25 cellular contexts compared by ENCODE assay signal in the genomic region with DNA sequence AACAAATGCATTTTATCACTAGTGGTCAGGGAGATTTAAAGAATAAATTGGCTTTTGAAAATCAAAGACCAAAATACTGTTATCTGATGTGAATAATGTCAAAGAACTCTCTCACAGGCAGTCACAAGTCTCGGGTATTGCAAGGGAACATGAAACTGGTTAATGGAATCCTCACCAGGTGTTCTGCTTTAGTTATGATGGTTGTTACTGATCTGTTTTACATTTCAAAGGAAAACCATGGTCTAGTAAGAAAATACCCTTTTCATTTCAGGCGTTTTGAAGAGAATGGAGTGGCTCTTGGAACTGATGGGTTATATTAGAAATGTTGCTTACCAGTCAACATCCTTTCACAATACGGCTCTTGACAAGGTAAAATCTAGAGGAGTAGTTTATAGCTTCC. TPM values are rescaled to one million over a fixed set of nuclear protein-coding genes. Genes with fewer than 3 reads are reported as not detected.
DNase-seq lines count a peak whose midpoint lies in the region; ATAC-seq and TF ChIP-seq lines count a peak whose summit lies in the region.
"Had no signal": no experiment of that assay in that cellular context is flagged by ENCODE, and none has a peak within 500 bp of the region (broad histone marks: within the 10 kb centered on the region; RNA-seq: fewer than 3 reads in every experiment).

No MANE protein-coding gene starts in this region.

- no peak overlapping the region for H3K4me2 ChIP-seq in PC-3 (ENCODE audit: low read length)
- H3K4me2 ChIP-seq in GM23248 (ENCODE audit: unreplicated experiment), result no peak overlapping the region
- H3K4me2 ChIP-seq: KMS-11 had no signal

- no peaks in the 10 kb centered on the region for H3K9me3 ChIP-seq in PC-3 (ENCODE audit: low read length)
- no peaks in the 10 kb centered on the region for H3K9me3 ChIP-seq in GM23248 (ENCODE audit: low read depth)
- H3K9me3 ChIP-seq: BE2C, Caco-2 had no signal

- H4K20me1 ChIP-seq in PC-3 (ENCODE audit: low read length), result no peaks in the 10 kb centered on the region
- no peaks in the 10 kb centered on the region for H4K20me1 ChIP-seq in GM23248 (ENCODE audit: insufficient read depth)

- in situ Hi-C loops in G401 (cut with HindIII; ENCODE audit: low sequenced_read_pairs), result no loop called here
- in situ Hi-C loops in GM23248 (cut with MboI), result no loop called here

- H3K79me2 ChIP-seq in PC-3 (ENCODE audit: low read length), result no peaks in the 10 kb centered on the region
- H3K79me2 ChIP-seq in GM23248 (ENCODE audit: insufficient read depth), result no peaks in the 10 kb centered on the region

- H3K4me1 ChIP-seq in PC-3 (ENCODE audit: insufficient read depth, low read length) (peaks cover 42% of the 10 kb centered on the region), GM23248 (ENCODE audit: insufficient read depth) (peaks cover 4% of the 10 kb centered on the region; the same call in 1 of the 2 replicates)
- H3K4me1 ChIP-seq: BE2C, Caco-2 had no signal

- H3K27me3 ChIP-seq in PC-3 (ENCODE audit: low read length) (no peaks in the 10 kb centered on the region), GM23248 (replicated peaks; ENCODE audit: insufficient read depth) (no peaks in the 10 kb centered on the region)
- H3K27me3 ChIP-seq: BE2C had no signal

- H3K36me3 ChIP-seq in PC-3 (ENCODE audit: low read depth, low read length) (peaks cover 15% of the 10 kb centered on the region), GM23248 (ENCODE audit: low read depth) (peaks cover 6% of the 10 kb centered on the region)

- H3K9me2 ChIP-seq in PC-3 (replicated peaks; ENCODE audit: low read length), result no peaks in the 10 kb centered on the region
- no peaks in the 10 kb centered on the region for H3K9me2 ChIP-seq in GM23248 (ENCODE audit: insufficient read depth)

- no peak for TF ChIP-seq CTCF in PC-3 (conservative IDR thresholded peaks at IDR 0.05; ENCODE audit: low read depth, low read length)

- BruUV-seq in PC-3 (replicated peaks; lab: Mats Ljungman, UMichigan), result no TSS peak

- WGBS in GM23248 (ENCODE audit: low coverage in 1 of 2, low lambda C conversion rate in 2 of 2, missing lambda C conversion rate in 2 of 2), 2 experiments, result 97 to 98% methylated on average over 3 of the region's 3 CpGs

- H3K27ac ChIP-seq in PC-3 (ENCODE audit: low read length) (peak overlapping the region; percentile 67; the same call in 1 of the 2 replicates), GM23248 (no peak overlapping the region)
- H3K27ac ChIP-seq: KMS-11 had no signal

- H3K9ac ChIP-seq in PC-3 (ENCODE audit: low read length) (no peak overlapping the region), GM23248 (no peak overlapping the region)
- H3K9ac ChIP-seq: KMS-11 had no signal

- H3K4me3 ChIP-seq in PC-3 (ENCODE audit: low read length) (no peak overlapping the region), GM23248 (no peak overlapping the region)
- H3K4me3 ChIP-seq: GM12878 had no signal

- ATAC-seq in PC-3 (no peak), HG03521 (IDR thresholded peaks at IDR 0.05; ENCODE audit: unreplicated experiment) (no peak)
- ATAC-seq: GM12878, Right ventricle myocardium inferior had no signal

- H2AFZ ChIP-seq in PC-3 (ENCODE audit: low read length), result no peak overlapping the region
- H2AFZ ChIP-seq in GM23248, result no peak overlapping the region

- POLR2A ChIA-PET in PC-3 (lab: Charles Lee; ENCODE audit: unreplicated experiment), result no interaction called here

- peaks cover 5% of the 10 kb centered on the region for H3F3A ChIP-seq in PC-3 (ENCODE audit: low read length, unreplicated experiment)
- no peaks in the 10 kb centered on the region; the same call in 1 of the 2 replicates for H3F3A ChIP-seq in GM23248 (ENCODE audit: insufficient read depth)

- CTCF ChIA-PET in PC-3 (lab: Charles Lee), result no interaction called here

- intact Hi-C loops in PC-3 (cut with micrococcal nuclease), result loop anchor here (5.0 kb wide), 1 partner anchor 114 kb away; no protein-coding TSS in a partner anchor

- DNase-seq in G401 (ENCODE audit: low spot score) (peak; percentile 50), NCI-H128 (lab: John Stamatoyannopoulos, UW; ENCODE audit: unreplicated experiment) (peak; percentile 63), PC-3 (no peak), left kidney (ENCODE audit: low read depth, low spot score) (peak; percentile 34), NCI-H774 (lab: John Stamatoyannopoulos, UW) (no peak), GM23248 (no peak), CD1c-positive myeloid dendritic cell (ENCODE audit: extremely low spot score) (no peak)
- DNase-seq: BE2C; Caco-2; CD4-positive, alpha-beta T cell; DMS153; GF-D8; NCI-H1417 treated with DMSO at 0.1 percent for 48 hours; NCI-H2029 treated with DMSO at 0.1 percent for 48 hours; NCI-H226; NCI-H524; SW 1271 had no signal

RNA-seq across cellular contexts. Expression of gene HACD4, which starts 43.4 kb away (rescaled TPM):
- not detected in 2 replicates for total RNA-seq in G401 (2014; rRNA removed; shearing (Covaris generic))
- total RNA-seq in PC-3 (2014; rRNA removed), result not detected in 2 replicates
- total RNA-seq in GM23248 (2014; rRNA removed; shearing (Covaris generic)), result 4.7 and 7.5 TPM in 2 replicates
- 2.7 and 3.8 TPM in 2 replicates for polyA plus RNA-seq in GM23248 (2016; fragmentation: Nextera tagmentation; extraction: Ambion mirVana)
- total RNA-seq: A172, Caco-2, Daoy, H4, HT-29 had no signal

Comparison
In these comparisons a context has a peak if more than half of its experiments do, and no peak if none do; other contexts are left out.
1. DNase-seq: peak in G401 (single experiment), NCI-H128 (single experiment) and left kidney (single experiment); none in PC-3 (single experiment), NCI-H774 (single experiment), GM23248 (single experiment) and CD1c-positive myeloid dendritic cell (single experiment).